ENCODE assay signal across 8 cellular contexts in genomic region chr16:58684354-58685083, GRCh38. TPM values are rescaled to one million over a fixed set of nuclear protein-coding genes. Genes with fewer than 3 reads are reported as not detected.
DNase-seq lines count a peak whose midpoint lies in the region; ATAC-seq, FAIRE-seq and TF ChIP-seq lines count a peak whose summit lies in the region.

SLC38A7 (minus strand) TSS chr16:58684770; CDS start chr16:58680126, 4,644 bp downstream.

- H3K9me3 ChIP-seq in right cardiac atrium (ENCODE audit: control insufficient read depth, low read length), result no peaks in the 10 kb centered on the region

- 3% methylated on average over 41 of the region's 41 CpGs for WGBS in right cardiac atrium

- FAIRE-seq in urothelium cell line (lab: Jason Lieb, UNC), result peak; percentile 52

- TF ChIP-seq CTCF in GM12865 (IDR thresholded peaks at IDR 0.05; ENCODE audit: insufficient read depth, low read depth, low read length, missing control alignments) (no peak), HFF-Myc (IDR thresholded peaks at IDR 0.05; ENCODE audit: low read depth, low read length, missing control alignments) (no peak)

- peak; percentile 82 for DNase-seq in GM12865 (ENCODE audit: low read depth)
- DNase-seq in HFF-Myc (ENCODE audit: extremely low read depth, low read depth), result peak; percentile 53
- peak; percentile 43 for DNase-seq in MV-4-11 (lab: John Stamatoyannopoulos, UW)
- peak; percentile 30 to 74 (median 55) for DNase-seq in T-helper 2 cell
- peak in 57 of 58 donors; percentile 44 to 92 (median 82) for DNase-seq in anterior cingulate cortex (lab: John Stamatoyannopoulos, UW)
- peak; percentile 91 to 96 (median 95) for DNase-seq in right cardiac atrium
- DNase-seq in pulmonary artery endothelial cell (ENCODE audit: low read depth, low spot score), result peak; percentile 37
- DNase-seq in urothelium cell line (ENCODE audit: low spot score), result peak; percentile 95

- H3K4me1 ChIP-seq in right cardiac atrium (ENCODE audit: control insufficient read depth, insufficient read depth, low read length), result peaks cover 6% of the 10 kb centered on the region

- ATAC-seq in right cardiac atrium, result peak; percentile 95 to 96

- H3K4me3 ChIP-seq in GM12865 (ENCODE audit: low read depth, low read length), result peak within 1 kb of the TSS; percentile 92
- peak within 1 kb of the TSS; percentile 82 for H3K4me3 ChIP-seq in HFF-Myc (replicated peaks; ENCODE audit: low read depth, low read length)
- H3K4me3 ChIP-seq in right cardiac atrium (ENCODE audit: low read length), result peak within 1 kb of the TSS; percentile 87

- H3K27ac ChIP-seq in right cardiac atrium (ENCODE audit: low read length), result peak within 1 kb of the TSS; percentile 83

- no peaks in the 10 kb centered on the region for H3K27me3 ChIP-seq in right cardiac atrium (ENCODE audit: control insufficient read depth, insufficient read depth)

- intact Hi-C loops in right cardiac atrium (cut with DNase I), result loop anchor here in 2 of 4 donors (5.0 to 10.0 kb wide), 2 partner anchors 50 to 73 kb away; partner anchors contain the start of gene GOT2 (in 1 of the 2)

RNA-seq across cellular contexts. Expression of gene SLC38A7, which starts in this region (rescaled TPM):
- 10 to 100 TPM; 16.5 to 21.3 (median 19.0) TPM for total RNA-seq in right cardiac atrium
- polyA plus RNA-seq in right cardiac atrium, result 13.3 TPM
- total RNA-seq in pulmonary artery endothelial cell, result 25.1 and 28.3 TPM in 2 replicates

Comparison
In these comparisons a context has a peak if more than half of its experiments do, and no peak if none do; other contexts are left out.
1. Peak in every context shown above with its lines: DNase-seq, ATAC-seq, H3K4me3 ChIP-seq and H3K27ac ChIP-seq.
2. DNase-seq: peak in every context shown above with its lines; median percentile 95 in right cardiac atrium; 95 in urothelium cell line; 82 in GM12865; 82 in anterior cingulate cortex; 55 in T-helper 2 cell; 53 in HFF-Myc; 43 in MV-4-11; 37 in pulmonary artery endothelial cell.